22 cellular contexts compared by ENCODE assay signal in the genomic region with DNA sequence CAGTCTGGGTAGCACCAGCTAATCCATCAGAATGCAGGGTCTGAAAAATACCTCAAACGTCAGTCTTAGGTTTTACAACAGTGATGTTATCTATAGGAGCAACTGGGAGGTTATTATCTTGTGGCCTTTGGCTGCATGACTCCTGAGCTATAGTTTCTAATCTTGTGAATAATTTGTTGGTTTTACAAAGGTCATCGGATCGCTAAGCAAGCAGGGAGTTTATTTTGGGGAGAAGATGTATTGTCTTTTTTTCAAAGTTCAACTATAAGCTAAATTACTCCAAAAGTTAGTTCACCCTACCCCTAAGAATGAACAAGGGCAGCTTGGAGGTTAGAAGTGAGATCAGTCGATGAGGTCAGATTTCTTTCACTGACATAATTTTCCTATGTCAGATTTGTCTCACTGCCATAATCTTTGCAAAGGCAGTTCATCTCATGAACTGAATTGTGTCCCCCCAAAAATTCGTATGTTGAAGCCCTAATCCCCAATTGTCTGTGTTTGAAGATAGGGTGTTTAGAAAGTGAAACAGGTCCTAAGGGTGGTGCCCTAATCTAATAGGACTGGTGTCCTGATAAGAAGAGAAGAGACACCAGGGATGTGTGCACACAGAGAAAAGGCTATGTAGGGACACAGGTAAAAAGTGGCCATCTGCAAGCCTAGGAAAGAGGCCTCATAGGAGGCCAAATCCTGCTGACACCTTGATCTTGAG.
"Had no signal": no experiment of that assay in that cellular context is flagged by ENCODE, and none has a peak within 500 bp of the region (broad histone marks: within the 10 kb centered on the region; RNA-seq: fewer than 3 reads in every experiment).

No MANE protein-coding gene starts in this region.

- H3K4me1 Mint-ChIP-seq: activated CD4-positive, alpha-beta T cell treated with anti-CD3 and anti-CD28 coated beads, Interleukin-2, amount 10 ng/mL, durations not matched to agents 7 days and 5 days; activated CD8-positive, alpha-beta memory T cell treated with anti-CD3 and anti-CD28 coated beads, Interleukin-2, amount 10 ng/mL, durations not matched to agents 7 days and 5 days; stimulated activated effector memory CD8-positive, alpha-beta T cell treated with anti-CD3 and anti-CD28 coated beads, Interleukin-12 subunit alpha, Interleukin-12 subunit beta, amount 100 ng/mL, for 72 hours had no signal

- H3K9me3 Mint-ChIP-seq: activated CD4-positive, alpha-beta T cell treated with anti-CD3 and anti-CD28 coated beads, Interleukin-2, amount 10 ng/mL, durations not matched to agents 7 days and 5 days; stimulated activated effector memory CD8-positive, alpha-beta T cell treated with anti-CD3 and anti-CD28 coated beads, Interleukin-12 subunit alpha, Interleukin-12 subunit beta, amount 100 ng/mL, for 72 hours; T-helper 1 cell treated with Interleukin-12 subunit alpha and Interleukin-12 subunit beta and Interleukin-4 antibody, amounts not matched to agents 30 μg/mL and 1 μg/mL, for 36 hours had no signal

- H3K36me3 Mint-ChIP-seq: activated CD8-positive, alpha-beta memory T cell treated with anti-CD3 and anti-CD28 coated beads, Interleukin-2, amount 10 ng/mL, durations not matched to agents 7 days and 5 days; stimulated activated effector memory CD8-positive, alpha-beta T cell treated with anti-CD3 and anti-CD28 coated beads, Interleukin-12 subunit alpha, Interleukin-12 subunit beta, amount 100 ng/mL, for 72 hours had no signal

- ATAC-seq: activated CD8-positive, alpha-beta memory T cell treated with anti-CD3 and anti-CD28 coated beads, Interleukin-2, amount 10 ng/mL, durations not matched to agents 7 days and 5 days; activated CD8-positive, alpha-beta T cell treated with anti-CD3 and anti-CD28 coated beads for 36 hours; activated naive CD8-positive, alpha-beta T cell treated with anti-CD3 and anti-CD28 coated beads, Interleukin-2, amount 50 U/mL, for 24 hours; body of pancreas; esophagus mucosa; left ventricle myocardium superior; right lobe of liver; stimulated activated effector memory CD8-positive, alpha-beta T cell treated with anti-CD3 and anti-CD28 coated beads, Interleukin-12 subunit alpha, Interleukin-12 subunit beta, amount 100 ng/mL, for 72 hours had no signal

- DNase-seq: activated CD4-positive, alpha-beta T cell treated with anti-CD3 and anti-CD28 coated beads, Interleukin-2, amount 10 ng/mL, durations not matched to agents 7 days and 5 days; activated CD8-positive, alpha-beta memory T cell treated with anti-CD3 and anti-CD28 coated beads, Interleukin-2, amount 10 ng/mL, durations not matched to agents 7 days and 5 days; activated CD8-positive, alpha-beta T cell treated with anti-CD3 and anti-CD28 coated beads for 36 hours; activated effector memory CD4-positive, alpha-beta T cell treated with anti-CD3 and anti-CD28 coated beads, Interleukin-2, amount 50 U/mL, for 16 hours; activated naive CD4-positive, alpha-beta T cell treated with anti-CD3 and anti-CD28 coated beads, Interleukin-2, amount 50 U/mL, for 16 hours; activated naive CD8-positive, alpha-beta T cell treated with anti-CD3 and anti-CD28 coated beads, Interleukin-2, amount 50 U/mL, for 24 hours; activated T-cell treated with anti-CD3 and anti-CD28 coated beads for 4 hours; anterior cingulate cortex; body of pancreas; effector memory CD4-positive, alpha-beta T cell; glutamatergic neuron; left ventricle myocardium superior; nucleus accumbens; posterior cingulate gyrus; right lobe of liver; stimulated activated CD4-positive, alpha-beta T cell treated with anti-CD3 and anti-CD28 coated beads, Interleukin-2, amount 100 ng/mL, for 24 hours; stomach; T1000; transverse colon had no signal

- H3K27me3 Mint-ChIP-seq: activated CD4-positive, alpha-beta T cell treated with anti-CD3 and anti-CD28 coated beads, Interleukin-2, amount 10 ng/mL, durations not matched to agents 7 days and 5 days had no signal

- H3K4me3 Mint-ChIP-seq: activated CD4-positive, alpha-beta T cell treated with anti-CD3 and anti-CD28 coated beads, Interleukin-2, amount 10 ng/mL, durations not matched to agents 7 days and 5 days; activated CD8-positive, alpha-beta memory T cell treated with anti-CD3 and anti-CD28 coated beads, Interleukin-2, amount 10 ng/mL, durations not matched to agents 7 days and 5 days; activated CD8-positive, alpha-beta T cell treated with anti-CD3 and anti-CD28 coated beads for 36 hours; activated naive CD8-positive, alpha-beta T cell treated with anti-CD3 and anti-CD28 coated beads, Interleukin-2, amount 50 U/mL, for 24 hours; stimulated activated effector memory CD8-positive, alpha-beta T cell treated with anti-CD3 and anti-CD28 coated beads, Interleukin-12 subunit alpha, Interleukin-12 subunit beta, amount 100 ng/mL, for 72 hours; T-helper 1 cell treated with Interleukin-12 subunit alpha and Interleukin-12 subunit beta and Interleukin-4 antibody, amounts not matched to agents 30 μg/mL and 1 μg/mL, for 36 hours had no signal

- H3K27ac Mint-ChIP-seq: activated CD4-positive, alpha-beta T cell treated with anti-CD3 and anti-CD28 coated beads, Interleukin-2, amount 10 ng/mL, durations not matched to agents 7 days and 5 days; activated CD8-positive, alpha-beta memory T cell treated with anti-CD3 and anti-CD28 coated beads, Interleukin-2, amount 10 ng/mL, durations not matched to agents 7 days and 5 days; activated CD8-positive, alpha-beta T cell treated with anti-CD3 and anti-CD28 coated beads for 36 hours; activated naive CD8-positive, alpha-beta T cell treated with anti-CD3 and anti-CD28 coated beads, Interleukin-2, amount 50 U/mL, for 24 hours; stimulated activated effector memory CD8-positive, alpha-beta T cell treated with anti-CD3 and anti-CD28 coated beads, Interleukin-12 subunit alpha, Interleukin-12 subunit beta, amount 100 ng/mL, for 72 hours; T-helper 1 cell treated with Interleukin-12 subunit alpha and Interleukin-12 subunit beta and Interleukin-4 antibody, amounts not matched to agents 30 μg/mL and 1 μg/mL, for 36 hours had no signal
